In genomic region chrY:22727753-22728152, GRCh38 we compare ENCODE assay signal across 34 cellular contexts.
"Had no signal": no experiment of that assay in that cellular context is flagged by ENCODE, and none has a peak within 500 bp of the region (broad histone marks: within the 10 kb centered on the region; RNA-seq: fewer than 3 reads in every experiment).

No MANE protein-coding gene starts in this region.

- H3K27ac ChIP-seq: adrenal gland, ascending aorta, brain microvascular endothelial cell, breast epithelium, cardiac muscle cell had no signal

- H3K4me3 ChIP-seq: adrenal gland, ascending aorta, body of pancreas, breast epithelium, cardiac muscle cell had no signal

- H3K27me3 ChIP-seq: adrenal gland, ascending aorta, body of pancreas, brain microvascular endothelial cell, breast epithelium, cardiac muscle cell had no signal

- H3K9me3 ChIP-seq: adrenal gland, ascending aorta, body of pancreas, breast epithelium had no signal

- H3K4me1 ChIP-seq: adrenal gland, ascending aorta, breast epithelium had no signal

- DNase-seq: activated effector memory CD4-positive, alpha-beta T cell treated with anti-CD3 and anti-CD28 coated beads, Interleukin-2, amount 50 U/mL, for 16 hours; activated effector memory CD4-positive, alpha-beta T cell treated with Interleukin-2 at 50 U/mL for 16 hours; activated gamma-delta T cell; activated gamma-delta T cell treated with Interleukin-2 at 50 U/mL for 16 hours; activated naive CD4-positive, alpha-beta T cell; activated naive CD4-positive, alpha-beta T cell treated with anti-CD3 and anti-CD28 coated beads for 36 hours; activated naive CD4-positive, alpha-beta T cell treated with anti-CD3 and anti-CD28 coated beads, Interleukin-2, amount 10 ng/mL, durations not matched to agents 7 days and 5 days; activated naive CD4-positive, alpha-beta T cell treated with anti-CD3 and anti-CD28 coated beads, Interleukin-2, amount 50 U/mL, for 16 hours; activated naive CD4-positive, alpha-beta T cell treated with Interleukin-2 at 50 U/mL for 16 hours; activated naive CD8-positive, alpha-beta T cell treated with anti-CD3 and anti-CD28 coated beads for 36 hours; activated naive CD8-positive, alpha-beta T cell treated with anti-CD3 and anti-CD28 coated beads, Interleukin-2, amount 10 ng/mL, durations not matched to agents 7 days and 5 days; activated naive CD8-positive, alpha-beta T cell treated with anti-CD3 and anti-CD28 coated beads, Interleukin-2, amount 50 U/mL, for 24 hours; activated T-cell treated with anti-CD3 and anti-CD28 coated beads, Interleukin-2, amount 50 U/mL, for 1 hour; activated T-cell treated with anti-CD3 and anti-CD28 coated beads, Interleukin-2, amount 50 U/mL, for 24 hours; activated T-cell treated with anti-CD3 and anti-CD28 coated beads, Interleukin-2, amount 50 U/mL, for 4 hours; activated T-cell treated with anti-CD3 and anti-CD28 coated beads, Interleukin-2, amount 50 U/mL, for 48 hours; activated T-cell treated with anti-CD3 and anti-CD28 coated beads, Interleukin-2, amount 50 U/mL, for 72 hours; adrenal gland; amniotic stem cell; amygdala; anterior cingulate cortex; aorta; brain microvascular endothelial cell; caudate nucleus; central memory CD4-positive, alpha-beta T cell; cerebellar nuclear complex had no signal

- ATAC-seq: activated naive CD4-positive, alpha-beta T cell treated with anti-CD3 and anti-CD28 coated beads, Interleukin-2, amount 50 U/mL, for 72 hours; activated naive CD8-positive, alpha-beta T cell treated with anti-CD3 and anti-CD28 coated beads, Interleukin-2, amount 50 U/mL, for 24 hours; activated T-cell treated with anti-CD3 and anti-CD28 coated beads, Interleukin-2, amount 50 U/mL, for 4 hours; activated T-cell treated with anti-CD3 and anti-CD28 coated beads, Interleukin-2, amount 50 U/mL, for 72 hours; activated T-helper 17 cell treated with anti-CD3 and anti-CD28 coated beads, Interleukin-2, amount 50 U/mL, for 72 hours had no signal

- H3K36me3 ChIP-seq: adrenal gland, ascending aorta, brain microvascular endothelial cell, breast epithelium, cardiac muscle cell had no signal

- FAIRE-seq: astrocyte, bronchial epithelial cell had no signal
